In genomic region chr22:25451480-25452114, GRCh38 we compare ENCODE assay signal across 15 cellular contexts.
DNase-seq lines count a peak whose midpoint lies in the region; ATAC-seq, FAIRE-seq and TF ChIP-seq lines count a peak whose summit lies in the region.
"Had no signal": no experiment of that assay in that cellular context is flagged by ENCODE, and none has a peak within 500 bp of the region (broad histone marks: within the 10 kb centered on the region; RNA-seq: fewer than 3 reads in every experiment).

No MANE protein-coding gene starts in this region.

- peaks cover 56% of the 10 kb centered on the region for H3K4me1 Mint-ChIP-seq in activated naive CD4-positive, alpha-beta T cell treated with anti-CD3 and anti-CD28 coated beads, Interleukin-2, amount 50 U/mL, for 24 hours
- H3K4me1 Mint-ChIP-seq in type B pancreatic cell (ENCODE audit: unreplicated experiment): peaks cover 34% of the 10 kb centered on the region

- no peak for DNase-seq in activated naive CD4-positive, alpha-beta T cell treated with Interleukin-2 at 50 U/mL for 16 hours
- no peak for DNase-seq in activated naive CD4-positive, alpha-beta T cell treated with anti-CD3 and anti-CD28 coated beads, Interleukin-2, amount 50 U/mL, for 72 hours (ENCODE audit: low spot score in 2 of 2)
- DNase-seq in iris pigment epithelial cell (ENCODE audit: low read depth) (peak; percentile 53), type B pancreatic cell (ENCODE audit: extremely low spot score, unreplicated experiment) (no peak), D721Med (ENCODE audit: insufficient read length, low spot score) (no peak)
- DNase-seq: activated CD4-positive, alpha-beta T cell treated with anti-CD3 and anti-CD28 coated beads, Interleukin-2, amount 50 U/mL, for 1 hour; amniotic stem cell; effector memory CD4-positive, alpha-beta T cell; NCI-H2029 treated with DMSO at 0.1 percent for 48 hours; SK-N-SH; spleen had no signal

- peaks cover 3% of the 10 kb centered on the region for H3K36me3 Mint-ChIP-seq in activated naive CD4-positive, alpha-beta T cell treated with anti-CD3 and anti-CD28 coated beads, Interleukin-2, amount 50 U/mL, for 24 hours
- peaks cover 18 to 43% of the 10 kb centered on the region in 2 donors for H3K36me3 Mint-ChIP-seq in activated naive CD4-positive, alpha-beta T cell treated with anti-CD3 and anti-CD28 coated beads, Interleukin-2, amount 50 U/mL, for 72 hours
- peaks cover 11% of the 10 kb centered on the region for H3K36me3 Mint-ChIP-seq in type B pancreatic cell

- no peak for FAIRE-seq in D721Med (lab: Jason Lieb, UNC)

- H3K4me3 Mint-ChIP-seq in activated naive CD4-positive, alpha-beta T cell treated with anti-CD3 and anti-CD28 coated beads, Interleukin-2, amount 50 U/mL, for 24 hours: peak overlapping the region; percentile 12
- H3K4me3 Mint-ChIP-seq in type B pancreatic cell: peak overlapping the region; percentile 44

- no peaks in the 10 kb centered on the region for H3K27me3 Mint-ChIP-seq in activated naive CD4-positive, alpha-beta T cell treated with anti-CD3 and anti-CD28 coated beads, Interleukin-2, amount 50 U/mL, for 24 hours
- no peaks in the 10 kb centered on the region for H3K27me3 Mint-ChIP-seq in type B pancreatic cell

- TF ChIP-seq CTCF in type B pancreatic cell (conservative IDR thresholded peaks at IDR 0.05) (no peak), D721Med (IDR thresholded peaks at IDR 0.05; ENCODE audit: insufficient read depth, missing control alignments) (no peak)

- no peaks in the 10 kb centered on the region for H3K9me3 Mint-ChIP-seq in activated naive CD4-positive, alpha-beta T cell treated with anti-CD3 and anti-CD28 coated beads, Interleukin-2, amount 50 U/mL, for 24 hours
- H3K9me3 Mint-ChIP-seq in activated naive CD4-positive, alpha-beta T cell treated with anti-CD3 and anti-CD28 coated beads, Interleukin-2, amount 50 U/mL, for 72 hours: no peaks in the 10 kb centered on the region
- no peaks in the 10 kb centered on the region for H3K9me3 Mint-ChIP-seq in type B pancreatic cell

- ATAC-seq in activated naive CD4-positive, alpha-beta T cell treated with anti-CD3 and anti-CD28 coated beads, Interleukin-2, amount 50 U/mL, for 72 hours: no peak
- ATAC-seq in HG02759 (IDR thresholded peaks at IDR 0.05; ENCODE audit: unreplicated experiment) (no peak), HG02885 (IDR thresholded peaks at IDR 0.05; ENCODE audit: poor library complexity, unreplicated experiment) (no peak)
- ATAC-seq: left lobe of liver had no signal

- H3K27ac Mint-ChIP-seq in activated naive CD4-positive, alpha-beta T cell treated with anti-CD3 and anti-CD28 coated beads, Interleukin-2, amount 50 U/mL, for 24 hours: peak overlapping the region; percentile 2
- peak overlapping the region; percentile 46 to 73 for H3K27ac Mint-ChIP-seq in activated naive CD4-positive, alpha-beta T cell treated with anti-CD3 and anti-CD28 coated beads, Interleukin-2, amount 50 U/mL, for 72 hours
- H3K27ac Mint-ChIP-seq in type B pancreatic cell: peak overlapping the region; percentile 7

Comparison
In these comparisons a context has a peak if more than half of its experiments do, and no peak if none do; other contexts are left out.
1. H3K27ac Mint-ChIP-seq: peak in every context shown above with its lines; median percentile 60 in activated naive CD4-positive, alpha-beta T cell treated with anti-CD3 and anti-CD28 coated beads, Interleukin-2, amount 50 U/mL, for 72 hours; 7 in type B pancreatic cell; 2 in activated naive CD4-positive, alpha-beta T cell treated with anti-CD3 and anti-CD28 coated beads, Interleukin-2, amount 50 U/mL, for 24 hours.